In the genomic region with DNA sequence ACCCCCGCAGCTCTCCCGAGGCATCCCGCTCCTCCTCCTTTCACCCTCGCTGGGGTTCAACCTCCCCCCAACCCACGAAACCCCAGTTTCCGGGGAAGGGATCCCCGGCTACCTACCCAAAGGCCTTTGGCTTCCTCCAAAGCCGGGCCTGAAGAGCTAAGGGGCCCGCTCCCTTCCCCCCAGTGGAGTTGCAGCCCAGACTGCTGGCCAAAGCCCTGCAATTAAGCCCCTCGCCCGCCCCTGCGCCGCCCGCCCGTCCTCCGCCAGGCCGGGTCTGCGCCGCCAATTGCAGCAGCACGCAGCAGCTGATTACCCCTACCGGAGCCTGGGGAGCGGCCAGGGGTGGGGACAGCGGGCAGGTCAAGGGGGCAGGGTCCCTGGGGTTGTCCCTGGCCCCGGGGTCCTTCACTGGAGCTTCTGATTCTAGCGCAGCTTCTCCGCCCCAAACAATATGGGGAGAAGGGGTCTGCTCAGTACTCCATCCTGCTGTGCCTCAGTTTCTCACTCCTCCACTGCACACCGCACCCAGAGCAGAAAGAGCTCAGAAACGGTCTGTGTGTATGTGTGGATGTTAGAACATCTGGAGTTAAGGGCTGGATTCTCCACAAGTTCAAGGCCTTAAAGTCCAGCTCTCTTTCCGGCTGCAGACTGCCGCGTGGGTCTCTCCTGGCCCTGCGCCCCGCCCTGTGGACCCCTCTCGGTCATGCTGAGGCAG, we compare ENCODE assay signal across 9 cellular contexts. TPM values are rescaled to one million over a fixed set of nuclear protein-coding genes. Genes with fewer than 3 reads are reported as not detected.
DNase-seq lines count a peak whose midpoint lies in the region; ATAC-seq, FAIRE-seq and TF ChIP-seq lines count a peak whose summit lies in the region.
"Had no signal": no experiment of that assay in that cellular context is flagged by ENCODE, and none has a peak within 500 bp of the region (broad histone marks: within the 10 kb centered on the region; RNA-seq: fewer than 3 reads in every experiment).

No MANE protein-coding gene starts in this region.

- RAD21 ChIA-PET in GM12878 (lab: Charles Lee; ENCODE audit: unreplicated experiment), result interaction anchor here (0.6 to 9.5 kb wide), 29 partner anchors 11 to 607 kb away, joined by 3 to 871 read pairs (median 5); a partner anchor contains a TSS

- peak overlapping the region; percentile 95 for H3K27ac ChIP-seq in GM12878 (ENCODE audit: control insufficient read depth, insufficient read depth)
- H3K27ac ChIP-seq: 22Rv1 had no signal

- peak; percentile 5 for ATAC-seq in GM12878
- ATAC-seq in HG03097 (IDR thresholded peaks at IDR 0.05; ENCODE audit: low FRiP score, unreplicated experiment), result no peak
- no peak for ATAC-seq in HG02759 (IDR thresholded peaks at IDR 0.05; ENCODE audit: unreplicated experiment)
- no peak for ATAC-seq in GM21723 (IDR thresholded peaks at IDR 0.05; ENCODE audit: unreplicated experiment)

- H3K27me3 ChIP-seq in GM12878 (replicated peaks in 1 of 2; ENCODE audit: control insufficient read depth in 2 of 2, insufficient read depth in 2 of 2, low read length in 1 of 2), result no peaks in the 10 kb centered on the region

- no peak overlapping the region for H3K4me3 Mint-ChIP-seq in nephron progenitor cell

- peak overlapping the region; percentile 67 for H3K4me3 ChIP-seq in GM12878

- CTCF ChIA-PET in GM12878 (lab: Yijun Ruan, JAX), result interaction anchor here (0.7 to 22.2 kb wide), 26 partner anchors 9 to 611 kb away, joined by 3 to 1364 read pairs (median 4); a partner anchor contains a TSS

- no peaks in the 10 kb centered on the region for H4K20me1 ChIP-seq in GM12878 (ENCODE audit: control insufficient read depth, insufficient read depth)

- H2AFZ ChIP-seq in GM12878 (ENCODE audit: control insufficient read depth, low read depth, low read length), result peak overlapping the region; percentile 28; the same call in 1 of the 2 replicates

- peak overlapping the region; percentile 81 for H3K9ac ChIP-seq in GM12878 (ENCODE audit: control insufficient read depth, insufficient read depth, low read length)

- H3K9me3 ChIP-seq in GM12878 (replicated peaks; ENCODE audit: control insufficient read depth, insufficient read depth, low read length), result no peaks in the 10 kb centered on the region

- POLR2A ChIA-PET in GM12878 (lab: Charles Lee), result interaction anchor here (0.7 to 10.2 kb wide), 7 partner anchors 12 to 110 kb away, joined by 3 to 360 read pairs (median 11); a partner anchor contains a TSS

- H3K79me2 ChIP-seq in GM12878 (ENCODE audit: control insufficient read depth, insufficient read depth, low read length), result peaks cover 32% of the 10 kb centered on the region

- H3K4me1 ChIP-seq in GM12878 (ENCODE audit: control insufficient read depth, insufficient read depth, low read length), result peaks cover 47% of the 10 kb centered on the region

- SMC1A ChIA-PET in GM12878 (lab: Charles Lee; ENCODE audit: uncharacterized antibody, unreplicated experiment), result interaction anchor here (0.7 to 12.4 kb wide), 16 partner anchors 11 to 257 kb away, joined by 3 to 780 read pairs (median 4); a partner anchor contains a TSS

- peak; percentile 40 for DNase-seq in DMS53 (lab: John Stamatoyannopoulos, UW)
- no peak for DNase-seq in DMS53 treated with DMSO at 0.1 percent for 48 hours (lab: John Stamatoyannopoulos, UW; ENCODE audit: unreplicated experiment)
- peak; percentile 47 for DNase-seq in HT-29 (ENCODE audit: low spot score)
- no peak for DNase-seq in GM12878 (ENCODE audit: low read depth, low spot score)
- peak; percentile 35 for DNase-seq in nephron progenitor cell

- peak overlapping the region; percentile 62 for H3K4me2 ChIP-seq in GM12878 (ENCODE audit: control insufficient read depth, insufficient read depth)

- H3K4me1 Mint-ChIP-seq in nephron progenitor cell, result peaks cover 25% of the 10 kb centered on the region

- 0 out of 4 replicates have a peak, but pooled peaks of 1 of the 2 experiments have one; percentile 18 for TF ChIP-seq EP300 in GM12878 (IDR thresholded peaks at IDR 0.05; ENCODE audit: borderline replicate concordance in 1 of 2, control insufficient read depth in 1 of 2, low read depth in 2 of 2, low read length in 2 of 2)

- TF ChIP-seq RAD21 in GM12878 (IDR thresholded peaks at IDR 0.05; ENCODE audit: insufficient read depth, low read depth, low read length), result no peak

- TF ChIP-seq CTCF in GM12878 (IDR thresholded peaks at IDR 0.05 in 2 of 3, conservative IDR thresholded peaks at IDR 0.05 in 1 of 3; ENCODE audit: control insufficient read depth in 2 of 3, extremely low read depth in 1 of 3, insufficient read depth in 1 of 3, low read depth in 3 of 3, low read length in 3 of 3) (no peak), nephron progenitor cell (IDR thresholded peaks at IDR 0.05) (no peak)

- FAIRE-seq in GM12878 (lab: Jason Lieb, UNC), result no peak

- intact Hi-C loops in GM12878 (cut with micrococcal nuclease; ENCODE audit: unreplicated experiment), result loop anchor here (1.0 kb wide), 2 partner anchors 21 to 44 kb away; no protein-coding TSS in a partner anchor

- peaks cover 100% of the 10 kb centered on the region for H3K27me3 Mint-ChIP-seq in nephron progenitor cell (ENCODE audit: low read depth, poor library complexity)

- H3K36me3 Mint-ChIP-seq in nephron progenitor cell (ENCODE audit: low read depth), result no peaks in the 10 kb centered on the region

- no peaks in the 10 kb centered on the region for H3K36me3 ChIP-seq in GM12878 (ENCODE audit: control insufficient read depth in 2 of 2, insufficient read depth in 2 of 2, low read length in 1 of 2)

- BruUV-seq in GM12878 (replicated peaks; lab: Mats Ljungman, UMichigan), result no TSS peak

- peaks cover 21% of the 10 kb centered on the region for H3K9me3 Mint-ChIP-seq in nephron progenitor cell

- TF ChIP-seq POLR2A in GM12878 (IDR thresholded peaks at IDR 0.05; ENCODE audit: low read depth, low read length), result no peak

- WGBS in GM12878 (ENCODE audit: insufficient coverage, insufficient replicate concordance, low lambda C conversion rate, missing lambda C conversion rate), result 9% methylated on average over 30 of the region's 34 CpGs

- in situ Hi-C loops in GM12878 (cut with MboI), result no loop called here

- no peak overlapping the region for H3K27ac Mint-ChIP-seq in nephron progenitor cell

TF ChIP-seq in GM12878, 131 proteins besides CTCF, POLR2A, EP300 and RAD21:
- TF ChIP-seq YY1 (IDR thresholded peaks at IDR 0.05; ENCODE audit: low read depth, low read length) (no peak), GABPA (IDR thresholded peaks at IDR 0.05; ENCODE audit: low read depth) (no peak), MEF2A (IDR thresholded peaks at IDR 0.05; ENCODE audit: insufficient read depth, low read depth, low read length) (0 out of 2 replicates have a peak, but pooled peaks have one; percentile 6), PML (IDR thresholded peaks at IDR 0.05; ENCODE audit: low read length) (no peak), NR2F1 (conservative IDR thresholded peaks at IDR 0.05) (peak; percentile 33), CHD4 (IDR thresholded peaks at IDR 0.05) (0 out of 2 replicates have a peak, but pooled peaks have one; percentile 45), TBL1XR1 (IDR thresholded peaks at IDR 0.05; ENCODE audit: low read depth, low read length) (0 out of 2 replicates have a peak, but pooled peaks have one; percentile 36), EGR1 (IDR thresholded peaks at IDR 0.05; ENCODE audit: borderline replicate concordance in 1 of 2, low read depth in 2 of 2, low read length in 2 of 2) (peak in 1 of 2 experiments; percentile 24; a peak in 2 of 3 replicates)

RNA-seq across cellular contexts. Expression of a gene that starts 16.9 kb away (rescaled TPM):
- total RNA-seq in HT-29 (2014; rRNA removed; shearing (Covaris generic)), result 14.9 and 18.7 TPM in 2 replicates
- total RNA-seq in GM12878 (2013; cell fraction: nucleolus; rRNA removed), result 119 and 132 TPM in 2 replicates
- total RNA-seq in GM12878 (2014; rRNA removed) (17.7 and 18.9 TPM in 2 replicates), GM12878 (2014; rRNA removed; fragmentation: Illumina TruSeq; extraction: Trizol) (5.7 and 6.6 TPM in 2 replicates), GM12878 (2021) (20.6 and 20.7 TPM in 2 replicates)
- polyA plus RNA-seq in GM12878 (2011; ENCODE audit: low read depth), result 12.0 TPM
- polyA plus RNA-seq in GM12878 (2011; rRNA removed) (27.8 and 45.0 TPM in 2 replicates), GM12878 (2014; fragmentation: Illumina TruSeq; extraction: Trizol) (3.6 and 4.4 TPM in 2 replicates), GM12878 (2014; fragmentation: Nextera tagmentation; extraction: Ambion mirVana) (under 1 TPM; 0.61 to 0.93 TPM), GM12878 (2014; rRNA removed) (22.1 and 25.4 TPM in 2 replicates), GM12878 (2016; fragmentation: Nextera tagmentation; extraction: Ambion mirVana) (1 to 10 TPM; 5.3 to 7.2 TPM)
- polyA plus RNA-seq in GM12878 (2011; cell fraction: cytosol; rRNA removed), result 59.9 and 66.5 TPM in 2 replicates
- 246 and 304 TPM in 2 replicates for polyA plus RNA-seq in GM12878 (2011; cell fraction: nucleus; rRNA removed)
- polyA plus RNA-seq in GM12878 (2012), result 44.5 and 80.7 TPM in 2 replicates
- 28.0 and 66.0 TPM in 2 replicates for polyA minus RNA-seq in GM12878 (2011; rRNA and poly(A)+ RNA removed)
- 25.3 and 36.2 TPM in 2 replicates for polyA minus RNA-seq in GM12878 (2011; cell fraction: cytosol; rRNA and poly(A)+ RNA removed)
- polyA minus RNA-seq in GM12878 (2011; cell fraction: nucleus; rRNA and poly(A)+ RNA removed), result 83.1 and 124 TPM in 2 replicates

RNA-seq across cellular contexts. Expression of a gene that starts 37.9 kb away (rescaled TPM):
- total RNA-seq in HT-29 (2014; rRNA removed; shearing (Covaris generic)), result not detected in 2 replicates
- total RNA-seq in GM12878 (2013; cell fraction: nucleolus; rRNA removed), result not detected in 2 replicates
- total RNA-seq in GM12878 (2014; rRNA removed) (0.11 TPM in 1 of 2 replicates, not detected in the other), GM12878 (2014; rRNA removed; fragmentation: Illumina TruSeq; extraction: Trizol) (not detected in 2 replicates), GM12878 (2021) (0.44 TPM in 1 of 2 replicates, not detected in the other)
- not detected for polyA plus RNA-seq in GM12878 (2011; ENCODE audit: low read depth)
- polyA plus RNA-seq in GM12878 (2011; rRNA removed) (0.06 and 0.15 TPM in 2 replicates), GM12878 (2014; fragmentation: Illumina TruSeq; extraction: Trizol) (not detected in 2 replicates), GM12878 (2014; fragmentation: Nextera tagmentation; extraction: Ambion mirVana) (not detected), GM12878 (2014; rRNA removed) (0.22 TPM in 1 of 2 replicates, not detected in the other), GM12878 (2016; fragmentation: Nextera tagmentation; extraction: Ambion mirVana) (under 1 TPM in 1 of 2 experiments, not detected in 1; 0.29 TPM)
- 0.40 and 0.72 TPM in 2 replicates for polyA plus RNA-seq in GM12878 (2011; cell fraction: cytosol; rRNA removed)
- polyA plus RNA-seq in GM12878 (2011; cell fraction: nucleus; rRNA removed), result 1.4 and 1.7 TPM in 2 replicates
- polyA plus RNA-seq in GM12878 (2012), result 0.10 TPM in 1 of 2 replicates, not detected in the other
- polyA minus RNA-seq in GM12878 (2011; rRNA and poly(A)+ RNA removed), result not detected in 2 replicates
- polyA minus RNA-seq in GM12878 (2011; cell fraction: cytosol; rRNA and poly(A)+ RNA removed), result 0.52 and 0.67 TPM in 2 replicates
- 0.48 and 0.77 TPM in 2 replicates for polyA minus RNA-seq in GM12878 (2011; cell fraction: nucleus; rRNA and poly(A)+ RNA removed)

Comparison
In these comparisons a context has a peak if more than half of its experiments do, and no peak if none do; other contexts are left out.
1. DNase-seq: peak in DMS53 (single experiment), HT-29 (single experiment) and nephron progenitor cell (single experiment); none in DMS53 treated with DMSO at 0.1 percent for 48 hours (single experiment) and GM12878 (single experiment).